ENCODE assay signal across 8 cellular contexts in the genomic region with DNA sequence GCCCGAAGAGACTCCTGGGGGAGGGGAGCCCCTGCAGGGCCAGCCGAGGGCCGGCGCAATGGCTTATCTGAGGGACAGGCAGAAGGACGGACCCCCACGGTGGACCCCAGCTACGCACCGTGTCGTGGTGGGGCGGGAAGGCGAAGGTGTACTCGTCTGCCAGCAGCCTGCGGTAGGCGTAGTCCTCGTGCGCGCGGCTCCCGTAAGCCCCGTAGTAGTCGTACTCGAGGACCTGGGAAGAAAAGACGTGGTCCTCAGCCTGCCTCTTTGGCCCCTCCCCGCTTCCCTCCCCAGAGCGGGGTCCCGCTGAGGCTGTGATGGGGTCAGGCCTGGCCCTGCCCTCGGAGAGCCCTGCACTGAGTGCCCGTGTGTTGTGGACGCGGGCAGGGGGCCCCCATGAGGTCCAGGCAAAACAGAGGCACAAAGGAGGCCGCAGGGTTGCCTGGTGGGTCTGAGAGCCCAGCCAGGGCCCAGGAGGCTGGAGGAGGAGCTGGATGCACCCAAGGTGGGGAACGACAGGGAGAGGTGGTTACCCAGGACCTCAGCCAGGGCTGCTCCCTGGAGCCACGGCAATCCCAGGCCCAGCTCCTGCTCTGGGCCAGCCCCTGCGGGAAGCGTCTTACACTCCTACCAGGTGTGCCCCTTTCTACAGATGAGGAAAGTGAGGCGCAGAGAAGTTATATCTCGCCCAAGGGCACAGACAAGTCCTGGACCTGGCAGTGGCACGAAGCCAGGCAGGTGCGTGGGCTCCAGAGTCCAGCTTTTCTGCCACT. TPM values are rescaled to one million over a fixed set of nuclear protein-coding genes. Genes with fewer than 3 reads are reported as not detected.
A peak's percentile ranks its signal among the peaks of the same experiment; 100 is the strongest.
DNase-seq lines count a peak whose midpoint lies in the region; ATAC-seq and TF ChIP-seq lines count a peak whose summit lies in the region.

No MANE protein-coding gene starts in this region.

- no peaks in the 10 kb centered on the region for H4K20me1 ChIP-seq in DOHH2 (ENCODE audit: control insufficient read depth, insufficient read depth, low read depth, low read length)

- no peaks in the 10 kb centered on the region for H3K36me3 ChIP-seq in DOHH2 (ENCODE audit: control insufficient read depth, low read length)

- no peaks in the 10 kb centered on the region for H3K9me2 ChIP-seq in DOHH2 (replicated peaks; ENCODE audit: control insufficient read depth, low read length)

- DNase-seq in activated CD4-positive, alpha-beta T cell treated with anti-CD3 and anti-CD28 coated beads for 48 hours, result peak; percentile 48
- no peak for DNase-seq in fibroblast of pulmonary artery (ENCODE audit: low read depth)
- peak in 6 of 10 donors; percentile 1 to 87 (median 54) for DNase-seq in posterior cingulate gyrus
- no peak for DNase-seq in left colon
- no peak for DNase-seq in NCI-H82 (lab: John Stamatoyannopoulos, UW)
- no peak for DNase-seq in SHP77 treated with DMSO at 0.1 percent for 48 hours (lab: John Stamatoyannopoulos, UW)
- DNase-seq in globus pallidus (ENCODE audit: low spot score), result no peak

- no peak for TF ChIP-seq CTCF in DOHH2 (IDR thresholded peaks at IDR 0.05; ENCODE audit: low read depth, low read length, poor library complexity, severe bottlenecking)
- TF ChIP-seq CTCF in fibroblast of pulmonary artery (IDR thresholded peaks at IDR 0.05; ENCODE audit: low read length, missing control alignments), result no peak

- H3K79me2 ChIP-seq in DOHH2 (ENCODE audit: control insufficient read depth, low read length), result peaks cover 3% of the 10 kb centered on the region; the same call in 1 of the 2 replicates

- H3K4me3 ChIP-seq in DOHH2 (ENCODE audit: low read length) (peak overlapping the region; percentile 70), fibroblast of pulmonary artery (replicated peaks; ENCODE audit: low read depth, low read length) (peak overlapping the region; percentile 2)

- H3K27ac ChIP-seq in DOHH2 (ENCODE audit: low read depth, low read length), result peak overlapping the region; percentile 84

- H3K4me2 ChIP-seq in DOHH2 (ENCODE audit: low read length), result peak overlapping the region; percentile 84

- intact Hi-C loops in posterior cingulate gyrus (cut with DNase I) (loop anchor here (5.0 kb wide), 1 partner anchor 91 kb away; no protein-coding TSS in a partner anchor), left colon (cut with DNase I, micrococcal nuclease) (no loop called here)

- peaks cover 19% of the 10 kb centered on the region for H3F3A ChIP-seq in DOHH2 (ENCODE audit: control insufficient read depth, insufficient read depth)

- peaks cover 91% of the 10 kb centered on the region for H3K4me1 ChIP-seq in DOHH2 (ENCODE audit: control insufficient read depth, low read length)

- H3K9me3 ChIP-seq in DOHH2 (ENCODE audit: control insufficient read depth, insufficient read depth, low read length), result no peaks in the 10 kb centered on the region

- no peaks in the 10 kb centered on the region for H3K27me3 ChIP-seq in DOHH2 (ENCODE audit: control insufficient read depth, low read length)

- no peak for ATAC-seq in left colon

RNA-seq across cellular contexts. Expression of a gene that starts 35.2 kb away (rescaled TPM):
- under 1 TPM; 0.40 to 0.92 TPM for total RNA-seq in left colon

Comparison
In these comparisons a context has a peak if more than half of its experiments do, and no peak if none do; other contexts are left out.
1. DNase-seq: peak in activated CD4-positive, alpha-beta T cell treated with anti-CD3 and anti-CD28 coated beads for 48 hours (single experiment) and posterior cingulate gyrus (6 of 10); none in fibroblast of pulmonary artery (single experiment), left colon (0 of 2), NCI-H82 (single experiment), SHP77 treated with DMSO at 0.1 percent for 48 hours (single experiment) and globus pallidus (single experiment).